15 cellular contexts compared by ENCODE assay signal in the genomic region with DNA sequence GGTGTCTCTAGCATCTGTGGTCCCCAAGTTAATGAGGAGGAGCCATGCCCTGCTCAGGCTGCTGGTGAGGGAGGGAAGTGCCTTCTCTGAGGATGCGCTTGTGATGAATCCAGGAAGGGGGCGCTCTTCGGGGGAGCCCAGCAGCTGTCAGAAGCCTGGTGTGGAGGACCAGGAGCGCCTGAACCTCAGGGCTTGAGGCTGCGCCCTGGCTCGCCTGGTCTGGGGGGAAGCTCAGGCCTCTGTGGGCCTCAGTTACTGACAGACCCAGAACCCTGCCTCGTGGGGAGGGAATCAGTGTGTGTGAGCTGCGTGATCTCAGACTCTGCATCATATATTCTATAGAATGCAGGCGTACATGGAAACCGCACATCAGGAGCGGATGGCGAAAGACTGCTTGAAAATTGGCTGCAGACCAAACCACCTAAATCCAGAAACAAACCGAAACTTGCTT.
DNase-seq lines count a peak whose midpoint lies in the region; ATAC-seq, FAIRE-seq and TF ChIP-seq lines count a peak whose summit lies in the region.
"Had no signal": no experiment of that assay in that cellular context is flagged by ENCODE, and none has a peak within 500 bp of the region (broad histone marks: within the 10 kb centered on the region; RNA-seq: fewer than 3 reads in every experiment).

No MANE protein-coding gene starts in this region.

- no peaks in the 10 kb centered on the region for H3K9me3 ChIP-seq in NT2/D1 (ENCODE audit: insufficient read depth, low read length)
- H3K9me3 ChIP-seq: upper lobe of left lung had no signal

- no peaks in the 10 kb centered on the region for H3K4me1 Mint-ChIP-seq in activated CD8-positive, alpha-beta T cell treated with anti-CD3 and anti-CD28 coated beads for 36 hours (ENCODE audit: low read depth)
- no peaks in the 10 kb centered on the region for H3K4me1 Mint-ChIP-seq in activated CD8-positive, alpha-beta T cell treated with anti-CD3 and anti-CD28 coated beads, Interleukin-2, amount 10 ng/mL, durations not matched to agents 7 days and 5 days (ENCODE audit: low read depth)
- H3K4me1 Mint-ChIP-seq in type B pancreatic cell (ENCODE audit: unreplicated experiment) = peaks cover 8% of the 10 kb centered on the region
- H3K4me1 Mint-ChIP-seq: natural killer cell had no signal

- no peaks in the 10 kb centered on the region for H3K27me3 Mint-ChIP-seq in activated CD8-positive, alpha-beta T cell treated with anti-CD3 and anti-CD28 coated beads for 36 hours
- H3K27me3 Mint-ChIP-seq in activated CD8-positive, alpha-beta T cell treated with anti-CD3 and anti-CD28 coated beads, Interleukin-2, amount 10 ng/mL, durations not matched to agents 7 days and 5 days (ENCODE audit: low read depth) = peaks cover 8% of the 10 kb centered on the region
- no peaks in the 10 kb centered on the region for H3K27me3 Mint-ChIP-seq in type B pancreatic cell
- H3K27me3 Mint-ChIP-seq: activated CD4-positive, alpha-beta memory T cell treated with anti-CD3 and anti-CD28 coated beads for 36 hours had no signal

- H3K9ac ChIP-seq in NT2/D1 (ENCODE audit: insufficient read length, low read depth) = no peak overlapping the region

- H3K9me3 Mint-ChIP-seq in activated CD8-positive, alpha-beta T cell treated with anti-CD3 and anti-CD28 coated beads for 36 hours = no peaks in the 10 kb centered on the region
- H3K9me3 Mint-ChIP-seq in activated CD8-positive, alpha-beta T cell treated with anti-CD3 and anti-CD28 coated beads, Interleukin-2, amount 10 ng/mL, durations not matched to agents 7 days and 5 days (ENCODE audit: insufficient read depth) = no peaks in the 10 kb centered on the region
- H3K9me3 Mint-ChIP-seq in type B pancreatic cell = no peaks in the 10 kb centered on the region
- H3K9me3 Mint-ChIP-seq: activated CD4-positive, alpha-beta memory T cell treated with anti-CD3 and anti-CD28 coated beads for 36 hours; natural killer cell had no signal

- POLR2A ChIA-PET in activated CD8-positive, alpha-beta T cell treated with anti-CD3 and anti-CD28 coated beads for 36 hours (lab: Charles Lee) = interaction anchor here (0.5 kb wide), 1 partner anchor 423 kb away, joined by 3 read pairs; no protein-coding TSS in a partner anchor
- POLR2A ChIA-PET in activated CD8-positive, alpha-beta T cell treated with anti-CD3 and anti-CD28 coated beads, Interleukin-2, amount 10 ng/mL, durations not matched to agents 7 days and 5 days (lab: Charles Lee) = no interaction called here

- no peaks in the 10 kb centered on the region for H3K27me3 ChIP-seq in NT2/D1 (ENCODE audit: insufficient read depth, insufficient read length)
- H3K27me3 ChIP-seq: upper lobe of left lung had no signal

- CTCF ChIA-PET in activated CD8-positive, alpha-beta T cell treated with anti-CD3 and anti-CD28 coated beads for 36 hours (lab: Charles Lee) = interaction anchor here (0.8 kb wide), 1 partner anchor 9 kb away, joined by 4 read pairs; no protein-coding TSS in a partner anchor
- CTCF ChIA-PET in activated CD8-positive, alpha-beta T cell treated with anti-CD3 and anti-CD28 coated beads, Interleukin-2, amount 10 ng/mL, durations not matched to agents 7 days and 5 days (lab: Charles Lee) = interaction anchor here (0.8 kb wide), 1 partner anchor 9 kb away, joined by 3 read pairs; no protein-coding TSS in a partner anchor

- H3K4me3 ChIP-seq in NT2/D1 (ENCODE audit: insufficient read length, low read depth) = no peak overlapping the region
- H3K4me3 ChIP-seq: upper lobe of left lung had no signal

- FAIRE-seq in H54 (lab: Jason Lieb, UNC) = no peak
- FAIRE-seq: GM18507 had no signal

- no peak for TF ChIP-seq CTCF in activated CD8-positive, alpha-beta T cell treated with anti-CD3 and anti-CD28 coated beads for 36 hours (IDR thresholded peaks at IDR 0.05)
- TF ChIP-seq CTCF in type B pancreatic cell (conservative IDR thresholded peaks at IDR 0.05) = peak; percentile 28

- H3K27ac Mint-ChIP-seq in activated CD8-positive, alpha-beta T cell treated with anti-CD3 and anti-CD28 coated beads for 36 hours = no peak overlapping the region
- no peak overlapping the region for H3K27ac Mint-ChIP-seq in activated CD8-positive, alpha-beta T cell treated with anti-CD3 and anti-CD28 coated beads, Interleukin-2, amount 10 ng/mL, durations not matched to agents 7 days and 5 days
- no peak overlapping the region for H3K27ac Mint-ChIP-seq in type B pancreatic cell
- H3K27ac Mint-ChIP-seq: activated CD4-positive, alpha-beta memory T cell treated with anti-CD3 and anti-CD28 coated beads for 36 hours; natural killer cell had no signal

- H3K36me3 Mint-ChIP-seq in activated CD8-positive, alpha-beta T cell treated with anti-CD3 and anti-CD28 coated beads for 36 hours (ENCODE audit: low read depth) = no peaks in the 10 kb centered on the region
- no peaks in the 10 kb centered on the region for H3K36me3 Mint-ChIP-seq in activated CD8-positive, alpha-beta T cell treated with anti-CD3 and anti-CD28 coated beads, Interleukin-2, amount 10 ng/mL, durations not matched to agents 7 days and 5 days (ENCODE audit: low read depth)
- no peaks in the 10 kb centered on the region for H3K36me3 Mint-ChIP-seq in type B pancreatic cell
- H3K36me3 Mint-ChIP-seq: activated CD4-positive, alpha-beta memory T cell treated with anti-CD3 and anti-CD28 coated beads for 36 hours; natural killer cell had no signal

- intact Hi-C loops in activated CD8-positive, alpha-beta T cell treated with anti-CD3 and anti-CD28 coated beads for 36 hours (cut with micrococcal nuclease) = no loop called here

- DNase-seq in activated CD8-positive, alpha-beta T cell treated with anti-CD3 and anti-CD28 coated beads for 36 hours = peak; percentile 37
- DNase-seq in activated CD8-positive, alpha-beta T cell treated with anti-CD3 and anti-CD28 coated beads, Interleukin-2, amount 10 ng/mL, durations not matched to agents 7 days and 5 days = no peak
- DNase-seq in NT2/D1 (ENCODE audit: low read depth, low spot score) (peak; percentile 55), ecto neural progenitor cell (ENCODE audit: low spot score) (peak; percentile 77), type B pancreatic cell (ENCODE audit: extremely low spot score, unreplicated experiment) (no peak), H54 (ENCODE audit: insufficient read length, low spot score) (no peak)
- no peak for DNase-seq in effector CD4-positive, alpha-beta T cell
- DNase-seq: activated CD4-positive, alpha-beta memory T cell treated with anti-CD3 and anti-CD28 coated beads for 36 hours; anterior cingulate cortex; head of caudate nucleus; natural killer cell; NK-92 treated with Interleukin-12 subunit alpha and Interleukin-12 subunit beta, amount 100 ng/mL, for 24 hours; upper lobe of left lung had no signal

- TF ChIP-seq POLR2A in H54 (IDR thresholded peaks at IDR 0.05; ENCODE audit: low read depth, low read length) = no peak

- peak; percentile 61 for ATAC-seq in activated CD8-positive, alpha-beta T cell treated with anti-CD3 and anti-CD28 coated beads for 36 hours
- ATAC-seq in activated CD8-positive, alpha-beta T cell treated with anti-CD3 and anti-CD28 coated beads, Interleukin-2, amount 10 ng/mL, durations not matched to agents 7 days and 5 days = no peak
- ATAC-seq in GM18520 (IDR thresholded peaks at IDR 0.05; ENCODE audit: unreplicated experiment) = no peak

- H3K4me3 Mint-ChIP-seq in activated CD8-positive, alpha-beta T cell treated with anti-CD3 and anti-CD28 coated beads for 36 hours = no peak overlapping the region
- no peak overlapping the region for H3K4me3 Mint-ChIP-seq in activated CD8-positive, alpha-beta T cell treated with anti-CD3 and anti-CD28 coated beads, Interleukin-2, amount 10 ng/mL, durations not matched to agents 7 days and 5 days
- H3K4me3 Mint-ChIP-seq in type B pancreatic cell = no peak overlapping the region
- H3K4me3 Mint-ChIP-seq: activated CD4-positive, alpha-beta memory T cell treated with anti-CD3 and anti-CD28 coated beads for 36 hours; natural killer cell had no signal

- no peaks in the 10 kb centered on the region for H3K36me3 ChIP-seq in NT2/D1 (ENCODE audit: insufficient read depth, insufficient read length, low read length)
- H3K36me3 ChIP-seq: upper lobe of left lung had no signal

- H3K4me1 ChIP-seq in NT2/D1 (ENCODE audit: insufficient read depth, insufficient read length) = peaks cover 16% of the 10 kb centered on the region

Comparison
In these comparisons a context has a peak if more than half of its experiments do, and no peak if none do; other contexts are left out.
1. DNase-seq: peak in activated CD8-positive, alpha-beta T cell treated with anti-CD3 and anti-CD28 coated beads for 36 hours (single experiment), NT2/D1 (single experiment) and ecto neural progenitor cell (single experiment); none in activated CD8-positive, alpha-beta T cell treated with anti-CD3 and anti-CD28 coated beads, Interleukin-2, amount 10 ng/mL, durations not matched to agents 7 days and 5 days (single experiment), type B pancreatic cell (single experiment), H54 (single experiment) and effector CD4-positive, alpha-beta T cell (single experiment).